ENCODE assay signal across 1 cellular context in genomic region chr12:27573972-27574371, GRCh38.
TF ChIP-seq lines count a peak whose summit lies in the region.

No MANE protein-coding gene starts in this region.

TF ChIP-seq in endothelial cell of umbilical vein, 7 proteins besides CTCF, POLR2A, EP300 and RAD21 (continued from another document):
- TF ChIP-seq, protein P1, sequence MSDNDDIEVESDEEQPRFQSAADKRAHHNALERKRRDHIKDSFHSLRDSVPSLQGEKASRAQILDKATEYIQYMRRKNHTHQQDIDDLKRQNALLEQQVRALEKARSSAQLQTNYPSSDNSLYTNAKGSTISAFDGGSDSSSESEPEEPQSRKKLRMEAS (IDR thresholded peaks at IDR 0.05; ENCODE audit: insufficient read depth, insufficient read length): peak; percentile 21
- TF ChIP-seq MYC (IDR thresholded peaks at IDR 0.05; ENCODE audit: low read depth, low read length): peak; percentile 49
